Comparison of ENCODE assay signal across 23 cellular contexts in the genomic region with DNA sequence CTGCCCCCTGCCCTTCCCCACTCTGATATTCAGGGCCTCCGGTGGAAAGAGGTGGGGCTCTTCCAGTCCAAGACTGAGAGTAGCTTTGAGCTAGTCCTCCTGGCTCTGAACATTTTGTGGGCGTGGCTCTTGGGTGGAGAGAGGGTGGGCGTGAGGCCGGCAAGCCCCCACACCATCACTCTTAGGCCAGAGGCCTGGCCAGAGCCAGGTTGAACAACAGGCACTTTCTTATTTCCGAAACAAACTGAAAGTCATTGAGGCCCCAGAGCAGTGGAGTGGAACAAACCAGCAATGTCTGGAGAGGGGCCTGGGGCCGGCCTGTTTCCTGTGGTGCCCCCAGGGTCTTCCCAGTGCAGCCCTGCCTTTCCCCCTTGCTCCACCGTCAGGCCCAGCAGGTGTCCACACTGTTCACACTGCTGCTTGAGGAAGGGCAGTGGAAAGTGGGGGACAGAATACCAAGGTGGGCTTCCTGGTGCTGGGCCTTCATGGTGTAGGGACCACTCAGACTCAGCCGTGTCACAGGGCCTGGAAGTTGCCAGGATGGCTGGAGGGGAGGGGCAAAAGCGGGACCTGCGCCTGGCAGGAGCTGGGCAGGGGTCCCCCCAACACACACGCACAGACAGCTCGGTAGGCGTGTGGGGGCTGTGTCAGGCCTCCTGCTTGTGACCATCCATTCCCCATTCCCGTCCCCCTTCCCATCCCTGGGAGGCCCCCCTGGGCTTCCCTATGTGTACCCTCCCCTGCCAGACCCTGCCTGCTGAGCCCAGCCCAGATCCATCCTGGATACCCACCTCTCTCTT. TPM values are rescaled to one million over a fixed set of nuclear protein-coding genes. Genes with fewer than 3 reads are reported as not detected.
DNase-seq lines count a peak whose midpoint lies in the region; ATAC-seq, FAIRE-seq and TF ChIP-seq lines count a peak whose summit lies in the region.
"Had no signal": no experiment of that assay in that cellular context is flagged by ENCODE, and none has a peak within 500 bp of the region (broad histone marks: within the 10 kb centered on the region; RNA-seq: fewer than 3 reads in every experiment).

No MANE protein-coding gene starts in this region.

- H3K27me3 ChIP-seq in HepG2 (ENCODE audit: control insufficient read depth in 1 of 2, insufficient read depth in 2 of 2, low read length in 2 of 2) (no peaks in the 10 kb centered on the region), right lobe of liver (no peaks in the 10 kb centered on the region)

- peaks cover 31% of the 10 kb centered on the region for H3K27me3 Mint-ChIP-seq in brain
- peaks cover 40% of the 10 kb centered on the region for H3K27me3 Mint-ChIP-seq in nephron progenitor cell (ENCODE audit: low read depth, poor library complexity)
- peaks cover 28% of the 10 kb centered on the region for H3K27me3 Mint-ChIP-seq in activated naive CD8-positive, alpha-beta T cell treated with anti-CD3 and anti-CD28 coated beads, Interleukin-2, amount 50 U/mL, for 24 hours

- peaks cover 4% of the 10 kb centered on the region for H3K79me2 ChIP-seq in HepG2 (ENCODE audit: insufficient read depth, low read length)

- no peak for TF ChIP-seq RAD21 in HepG2 (CRISPR knock-in tag; IDR thresholded peaks at IDR 0.05)

- peak overlapping the region; percentile 52 for H3K4me2 ChIP-seq in HepG2 (ENCODE audit: low read depth, low read length)

- H2AFZ ChIP-seq in HepG2 (ENCODE audit: low read length), result no peak overlapping the region

- DNase-seq in HepG2 (ENCODE audit: low spot score), result peak; percentile 15
- no peak for DNase-seq in right lobe of liver
- peak; percentile 39 for DNase-seq in nephron progenitor cell
- no peak for DNase-seq in activated naive CD8-positive, alpha-beta T cell treated with anti-CD3 and anti-CD28 coated beads, Interleukin-2, amount 50 U/mL, for 24 hours
- no peak for DNase-seq in amniotic stem cell (lab: John Stamatoyannopoulos, UW)
- DNase-seq in activated naive CD4-positive, alpha-beta T cell treated with anti-CD3 and anti-CD28 coated beads, Interleukin-2, amount 50 U/mL, for 16 hours, result no peak
- DNase-seq: 8988T; CD8-positive, alpha-beta T cell; DMS53; H7; Karpas-422; NCI-H1048; NCI-H1436; NCI-H1930; NCI-H226; NCI-H524 had no signal

- 0% methylated on average over 5 of the region's 14 CpGs for WGBS in HepG2 (ENCODE audit: low lambda C conversion rate)
- WGBS in right lobe of liver (ENCODE audit: insufficient coverage, low coverage, low lambda C conversion rate, missing lambda C conversion rate), result 7% methylated on average over 5 of the region's 14 CpGs

- H3K9me3 Mint-ChIP-seq in brain, result peaks cover 0 to 2% (median 2%) of the 10 kb centered on the region in 5 experiments
- H3K9me3 Mint-ChIP-seq in nephron progenitor cell, result no peaks in the 10 kb centered on the region
- H3K9me3 Mint-ChIP-seq in activated naive CD8-positive, alpha-beta T cell treated with anti-CD3 and anti-CD28 coated beads, Interleukin-2, amount 50 U/mL, for 24 hours, result no peaks in the 10 kb centered on the region
- H3K9me3 Mint-ChIP-seq: CD8-positive, alpha-beta T cell had no signal

- H3K4me1 ChIP-seq in HepG2 (ENCODE audit: insufficient read depth, low read length) (peaks cover 83% of the 10 kb centered on the region), right lobe of liver (peaks cover 0 to 3% (median 0%) of the 10 kb centered on the region in 4 donors)

- H3K4me1 Mint-ChIP-seq in brain (peaks cover 23% of the 10 kb centered on the region), nephron progenitor cell (peaks cover 38% of the 10 kb centered on the region)
- peaks cover 7% of the 10 kb centered on the region for H3K4me1 Mint-ChIP-seq in activated naive CD8-positive, alpha-beta T cell treated with anti-CD3 and anti-CD28 coated beads, Interleukin-2, amount 50 U/mL, for 24 hours

- H3K9me3 ChIP-seq in HepG2 (ENCODE audit: low read length), result no peaks in the 10 kb centered on the region
- no peaks in the 10 kb centered on the region for H3K9me3 ChIP-seq in right lobe of liver

- TF ChIP-seq POLR2A in HepG2 (IDR thresholded peaks at IDR 0.05; ENCODE audit: insufficient read depth in 1 of 2, low read depth in 2 of 2, low read length in 2 of 2), result no peak
- TF ChIP-seq POLR2A in right lobe of liver (IDR thresholded peaks at IDR 0.05), result no peak

- peak overlapping the region in 3 of 5 experiments; percentile 39 to 54 (median 51) for H3K4me3 Mint-ChIP-seq in brain
- peak overlapping the region; percentile 61 for H3K4me3 Mint-ChIP-seq in nephron progenitor cell
- H3K4me3 Mint-ChIP-seq in activated naive CD8-positive, alpha-beta T cell treated with anti-CD3 and anti-CD28 coated beads, Interleukin-2, amount 50 U/mL, for 24 hours, result no peak overlapping the region
- H3K4me3 Mint-ChIP-seq: CD8-positive, alpha-beta T cell; IgD-negative memory B cell had no signal

- H3K27ac ChIP-seq in HepG2 (ENCODE audit: extremely low read length, insufficient read depth, low read length), result no peak overlapping the region
- no peak overlapping the region for H3K27ac ChIP-seq in right lobe of liver
- H3K27ac ChIP-seq: SK-N-MC had no signal

- H3K36me3 ChIP-seq in HepG2 (replicated peaks in 1 of 2; ENCODE audit: control insufficient read depth in 1 of 2, insufficient read depth in 2 of 2, low read length in 2 of 2), result no peaks in the 10 kb centered on the region
- H3K36me3 ChIP-seq in right lobe of liver, result no peaks in the 10 kb centered on the region

- TF ChIP-seq CTCF in HepG2 (CRISPR knock-in tag; IDR thresholded peaks at IDR 0.05) (no peak; the same call in 1 of the 2 replicates), right lobe of liver (IDR thresholded peaks at IDR 0.05) (no peak), brain (conservative IDR thresholded peaks at IDR 0.05) (no peak), nephron progenitor cell (IDR thresholded peaks at IDR 0.05) (no peak)

- TF ChIP-seq EP300 in HepG2 (IDR thresholded peaks at IDR 0.05; ENCODE audit: low read depth in 2 of 2, low read length in 2 of 2), result no peak
- no peak for TF ChIP-seq EP300 in HepG2 (CRISPR knock-in tag; IDR thresholded peaks at IDR 0.05; ENCODE audit: borderline replicate concordance)

- H4K20me1 ChIP-seq in HepG2 (ENCODE audit: insufficient read depth, low read length), result no peaks in the 10 kb centered on the region

- H3K27ac Mint-ChIP-seq in brain (no peak overlapping the region), nephron progenitor cell (no peak overlapping the region)
- H3K27ac Mint-ChIP-seq in activated naive CD8-positive, alpha-beta T cell treated with anti-CD3 and anti-CD28 coated beads, Interleukin-2, amount 50 U/mL, for 24 hours, result no peak overlapping the region
- H3K27ac Mint-ChIP-seq: CD8-positive, alpha-beta T cell; IgD-negative memory B cell had no signal

- peak overlapping the region in 1 of 3 experiments; percentile 7; a peak in 1 of 6 replicates for H3K4me3 ChIP-seq in HepG2 (replicated peaks in 1 of 3; ENCODE audit: insufficient read depth in 1 of 3, low read depth in 2 of 3, low read length in 3 of 3)
- H3K4me3 ChIP-seq in right lobe of liver, result no peak overlapping the region
- H3K4me3 ChIP-seq: SK-N-MC had no signal

- H3K36me3 Mint-ChIP-seq in brain, result no peaks in the 10 kb centered on the region
- H3K36me3 Mint-ChIP-seq in nephron progenitor cell (ENCODE audit: low read depth), result no peaks in the 10 kb centered on the region
- H3K36me3 Mint-ChIP-seq in activated naive CD8-positive, alpha-beta T cell treated with anti-CD3 and anti-CD28 coated beads, Interleukin-2, amount 50 U/mL, for 24 hours (ENCODE audit: low read depth), result peaks cover 1% of the 10 kb centered on the region
- H3K36me3 Mint-ChIP-seq: CD8-positive, alpha-beta T cell; IgD-negative memory B cell had no signal

- intact Hi-C loops in HepG2 (cut with micrococcal nuclease; ENCODE audit: unreplicated experiment), result no loop called here
- intact Hi-C loops in right lobe of liver (cut with DNase I), result loop anchor here (5.0 to 10.0 kb wide), 2 partner anchors 106 to 108 kb away; no protein-coding TSS in a partner anchor

- POLR2A ChIA-PET in HepG2 (lab: Yijun Ruan, JAX), result interaction anchor here (0.8 to 6.6 kb wide), 4 partner anchors 14 to 68 kb away, joined by 3 to 87 read pairs (median 12); no protein-coding TSS in a partner anchor

- in situ Hi-C loops in HepG2 (cut with HindIII; ENCODE audit: extremely low pct_ligation_motif_present, low pct_unique_long_range_greater_than_20kb), result no loop called here

- CTCF ChIA-PET in HepG2 (lab: Yijun Ruan, JAX; ENCODE audit: low intra/inter-chr PET ratio, low total read pairs), result no interaction called here

- ATAC-seq in HepG2, result peak; percentile 2; the same call in 2 of the 3 replicates
- ATAC-seq in right lobe of liver, result no peak
- ATAC-seq in activated naive CD8-positive, alpha-beta T cell treated with anti-CD3 and anti-CD28 coated beads, Interleukin-2, amount 50 U/mL, for 24 hours, result no peak
- no peak for ATAC-seq in activated CD4-positive, CD25-positive, alpha-beta regulatory T cell treated with anti-CD3 and anti-CD28 coated beads, Interleukin-2, amount 50 U/mL, for 24 hours
- ATAC-seq: CD8-positive, alpha-beta T cell; Panc1 had no signal

- BruUV-seq in HepG2 (replicated peaks; lab: Mats Ljungman, UMichigan), result no TSS peak

- FAIRE-seq in HepG2 (lab: Jason Lieb, UNC), result no peak
- FAIRE-seq: HTR-8/SVneo had no signal

- H3K9ac ChIP-seq in HepG2 (ENCODE audit: insufficient read depth, low read depth, low read length), result peak overlapping the region; percentile 6; the same call in 1 of the 2 replicates

RNA-seq across cellular contexts. Expression of gene ADRA2C, which starts 2.9 kb away (rescaled TPM):
- total RNA-seq in HepG2 (2016; rRNA removed; fragmentation: Illumina TruSeq; extraction: Trizol) (43.8 and 69.7 TPM in 2 replicates), right lobe of liver (under 1 TPM in 5 of 6 experiments, not detected in 1; 0.17 to 0.81 (median 0.65) TPM)
- 39.5 and 40.6 TPM in 2 replicates for total RNA-seq in HepG2 (2016; cell fraction: cytosol; rRNA removed; fragmentation: Illumina TruSeq; extraction: Trizol; ENCODE audit: low read depth)
- 45.3 and 69.6 TPM in 2 replicates for total RNA-seq in HepG2 (2016; cell fraction: insoluble cytoplasmic fraction; rRNA removed; fragmentation: Illumina TruSeq; extraction: Trizol)
- total RNA-seq in HepG2 (2016; cell fraction: membrane; rRNA removed; fragmentation: Illumina TruSeq; extraction: Trizol), result 83.4 and 93.4 TPM in 2 replicates
- total RNA-seq in HepG2 (2016; cell fraction: nucleus; rRNA removed; fragmentation: Illumina TruSeq; extraction: Trizol), result 32.1 and 42.6 TPM in 2 replicates
- polyA plus RNA-seq in HepG2 (2011; rRNA removed) (15.4 and 23.1 TPM in 2 replicates), brain (ENCODE audit: insufficient read depth, low read depth, low replicate concordance) (2.0 TPM)
- 20.0 and 39.6 TPM in 2 replicates for polyA plus RNA-seq in HepG2 (2011; cell fraction: cytosol; rRNA removed)
- polyA plus RNA-seq in HepG2 (2011; cell fraction: nucleus; rRNA removed), result 34.6 and 44.2 TPM in 2 replicates
- polyA plus RNA-seq in HepG2 (2012), result 13.5 and 14.6 TPM in 2 replicates
- 40.9 and 41.6 TPM in 2 replicates for polyA plus RNA-seq in HepG2 (2016; cell fraction: cytosol; fragmentation: Illumina TruSeq; extraction: Trizol; ENCODE audit: low read depth)
- polyA plus RNA-seq in HepG2 (2016; cell fraction: insoluble cytoplasmic fraction; fragmentation: Illumina TruSeq; extraction: Trizol; ENCODE audit: low read depth), result 48.4 and 52.4 TPM in 2 replicates
- polyA plus RNA-seq in HepG2 (2016; cell fraction: membrane; fragmentation: Illumina TruSeq; extraction: Trizol; ENCODE audit: low read depth), result 74.1 and 77.9 TPM in 2 replicates
- polyA plus RNA-seq in HepG2 (2016; cell fraction: nucleus; fragmentation: Illumina TruSeq; extraction: Trizol; ENCODE audit: insufficient read depth, low read depth), result 63.0 and 70.2 TPM in 2 replicates
- polyA minus RNA-seq in HepG2 (2011; rRNA and poly(A)+ RNA removed; ENCODE audit: low replicate concordance), result 0.07 and 154 TPM in 2 replicates
- 31.1 and 39.3 TPM in 2 replicates for polyA minus RNA-seq in HepG2 (2011; cell fraction: cytosol; rRNA and poly(A)+ RNA removed)
- polyA minus RNA-seq in HepG2 (2011; cell fraction: nucleus; rRNA and poly(A)+ RNA removed), result 9.3 and 10.7 TPM in 2 replicates
- total RNA-seq: CD8-positive, alpha-beta T cell had no signal
- polyA plus RNA-seq: AG04450, IgD-negative memory B cell had no signal

Comparison
In these comparisons a context has a peak if more than half of its experiments do, and no peak if none do; other contexts are left out.
1. DNase-seq: peak in HepG2 (single experiment) and nephron progenitor cell (single experiment); none in right lobe of liver (0 of 3), activated naive CD8-positive, alpha-beta T cell treated with anti-CD3 and anti-CD28 coated beads, Interleukin-2, amount 50 U/mL, for 24 hours (single experiment), amniotic stem cell (single experiment) and activated naive CD4-positive, alpha-beta T cell treated with anti-CD3 and anti-CD28 coated beads, Interleukin-2, amount 50 U/mL, for 16 hours (single experiment).
2. RNA of gene ADRA2C, which starts 2.9 kb away (total RNA-seq): 32.1 to 93.4 TPM in HepG2; 0.17 to 0.81 TPM in right lobe of liver; every median in the first group is over 10 times any median in the second.